Comparison of ENCODE assay signal across 8 cellular contexts in genomic region chr12:128818065-128819022, GRCh38. TPM values are rescaled to one million over a fixed set of nuclear protein-coding genes. Genes with fewer than 3 reads are reported as not detected.
DNase-seq lines count a peak whose midpoint lies in the region; ATAC-seq, FAIRE-seq and TF ChIP-seq lines count a peak whose summit lies in the region.

No MANE protein-coding gene starts in this region.

- no peak overlapping the region for H2BK5ac ChIP-seq in mesendoderm (ENCODE audit: low read length)

- no peak overlapping the region for H3K56ac ChIP-seq in mesendoderm (ENCODE audit: low read length)

- H3K36me3 ChIP-seq in GM12878 (ENCODE audit: control insufficient read depth in 2 of 2, insufficient read depth in 2 of 2, low read length in 1 of 2) (peaks cover 7 to 25% of the 10 kb centered on the region in 2 experiments), mesendoderm (ENCODE audit: control insufficient read depth, insufficient read depth, low read length) (peaks cover 6% of the 10 kb centered on the region)

- no peak for TF ChIP-seq RAD21 in GM12878 (IDR thresholded peaks at IDR 0.05; ENCODE audit: insufficient read depth, low read depth, low read length)

- no peaks in the 10 kb centered on the region for H4K20me1 ChIP-seq in GM12878 (ENCODE audit: control insufficient read depth, insufficient read depth)

- no peak for FAIRE-seq in GM12878 (lab: Jason Lieb, UNC)

- in situ Hi-C loops in GM12878 (cut with MboI): no loop called here

- H2BK15ac ChIP-seq in mesendoderm (replicated peaks; ENCODE audit: low read depth): no peak overlapping the region

- no peak overlapping the region for H3K23ac ChIP-seq in mesendoderm (ENCODE audit: low read length)

- TF ChIP-seq EP300 in GM12878 (IDR thresholded peaks at IDR 0.05; ENCODE audit: borderline replicate concordance in 1 of 2, control insufficient read depth in 1 of 2, low read depth in 2 of 2, low read length in 2 of 2): no peak

- peaks cover 100% of the 10 kb centered on the region for H3K79me2 ChIP-seq in GM12878 (ENCODE audit: control insufficient read depth, insufficient read depth, low read length)
- peaks cover 90% of the 10 kb centered on the region for H3K79me2 ChIP-seq in mesendoderm (ENCODE audit: control insufficient read depth, insufficient read depth, low read length)

- DNase-seq in AG20443 (ENCODE audit: low spot score): peak; percentile 73
- DNase-seq in GM12878 (ENCODE audit: low read depth, low spot score): no peak
- DNase-seq in mesendoderm: peak; percentile 64
- no peak for DNase-seq in NCI-H2107 treated with DMSO at 0.1 percent for 48 hours (lab: John Stamatoyannopoulos, UW; ENCODE audit: unreplicated experiment)
- no peak for DNase-seq in cortex of kidney (lab: John Stamatoyannopoulos, UW)

- RAD21 ChIA-PET in GM12878 (lab: Charles Lee; ENCODE audit: unreplicated experiment): interaction anchor here (0.9 to 4.6 kb wide), 12 partner anchors 7 to 36 kb away, joined by 3 to 127 read pairs (median 10); no protein-coding TSS in a partner anchor

- peaks cover 29% of the 10 kb centered on the region for H3K79me1 ChIP-seq in mesendoderm (ENCODE audit: low read length)

- no peaks in the 10 kb centered on the region for H3K27me3 ChIP-seq in GM12878 (replicated peaks in 1 of 2; ENCODE audit: control insufficient read depth in 2 of 2, insufficient read depth in 2 of 2, low read length in 1 of 2)
- no peaks in the 10 kb centered on the region for H3K27me3 ChIP-seq in mesendoderm (ENCODE audit: insufficient read depth, low read length, poor library complexity)

- ATAC-seq in GM19324 (IDR thresholded peaks at IDR 0.05; ENCODE audit: low FRiP score, unreplicated experiment) (peak; percentile 38), HG03378 (IDR thresholded peaks at IDR 0.05; ENCODE audit: unreplicated experiment) (peak; percentile 35), GM12878 (peak; percentile 29), esophagus mucosa (no peak)

- H3K18ac ChIP-seq in mesendoderm (ENCODE audit: low read length): no peak overlapping the region

- H3K4me3 ChIP-seq in GM12878 (peak overlapping the region; percentile 98; the same call in 1 of the 2 replicates), mesendoderm (ENCODE audit: low read length) (no peak overlapping the region)

- peak overlapping the region; percentile 93 for H3K4me2 ChIP-seq in GM12878 (ENCODE audit: control insufficient read depth, insufficient read depth)
- no peak overlapping the region for H3K4me2 ChIP-seq in mesendoderm (ENCODE audit: low read length)

- no peak overlapping the region for H2AK5ac ChIP-seq in mesendoderm (ENCODE audit: low read length)

- no peak overlapping the region for H4K5ac ChIP-seq in mesendoderm (ENCODE audit: low read length)

- no peak overlapping the region for H4K8ac ChIP-seq in mesendoderm (ENCODE audit: low read depth, low read length)

- no peak overlapping the region for H2AFZ ChIP-seq in GM12878 (ENCODE audit: control insufficient read depth, low read depth, low read length)

- peaks cover 61% of the 10 kb centered on the region for H3K4me1 ChIP-seq in GM12878 (ENCODE audit: control insufficient read depth, insufficient read depth, low read length)
- H3K4me1 ChIP-seq in mesendoderm (ENCODE audit: control insufficient read depth, low read depth, low read length): peaks cover 5% of the 10 kb centered on the region

- POLR2A ChIA-PET in GM12878 (lab: Charles Lee): interaction anchor here (0.7 to 4.6 kb wide), 14 partner anchors 7 to 148 kb away, joined by 3 to 144 read pairs (median 6); no protein-coding TSS in a partner anchor

- SMC1A ChIA-PET in GM12878 (lab: Charles Lee; ENCODE audit: uncharacterized antibody, unreplicated experiment): interaction anchor here (0.7 to 4.5 kb wide), 19 partner anchors 7 to 147 kb away, joined by 3 to 112 read pairs (median 4); no protein-coding TSS in a partner anchor

- H3K9me3 ChIP-seq in GM12878 (replicated peaks; ENCODE audit: control insufficient read depth, insufficient read depth, low read length): no peaks in the 10 kb centered on the region

- CTCF ChIA-PET in GM12878 (lab: Yijun Ruan, JAX): interaction anchor here (0.7 to 6.0 kb wide), 8 partner anchors 9 to 35 kb away, joined by 3 to 38 read pairs (median 6); no protein-coding TSS in a partner anchor

- BruUV-seq in GM12878 (replicated peaks; lab: Mats Ljungman, UMichigan): TSS peak; percentile 66

- H3K9ac ChIP-seq in GM12878 (ENCODE audit: control insufficient read depth, insufficient read depth, low read length) (peak overlapping the region; percentile 88), mesendoderm (ENCODE audit: low read length) (no peak overlapping the region)

- no peak overlapping the region for H3K4ac ChIP-seq in mesendoderm (ENCODE audit: low read depth, low read length)

- intact Hi-C loops in GM12878 (cut with micrococcal nuclease; ENCODE audit: unreplicated experiment): no loop called here

- TF ChIP-seq CTCF in GM12878 (IDR thresholded peaks at IDR 0.05 in 2 of 3, conservative IDR thresholded peaks at IDR 0.05 in 1 of 3; ENCODE audit: control insufficient read depth in 2 of 3, extremely low read depth in 1 of 3, insufficient read depth in 1 of 3, low read depth in 3 of 3, low read length in 3 of 3): no peak

- peak; percentile 65 for TF ChIP-seq POLR2A in GM12878 (IDR thresholded peaks at IDR 0.05; ENCODE audit: low read depth, low read length)

- WGBS in GM12878 (ENCODE audit: insufficient coverage, insufficient replicate concordance, low lambda C conversion rate, missing lambda C conversion rate): 11% methylated on average over 13 of the region's 13 CpGs
- WGBS in mesendoderm (ENCODE audit: extremely low coverage, insufficient coverage, low lambda C conversion rate): no CpG with 5 or more reads among the region's 13 CpGs

- no peak overlapping the region for H2BK120ac ChIP-seq in mesendoderm (ENCODE audit: low read depth, low read length)

- H3K27ac ChIP-seq in GM12878 (ENCODE audit: control insufficient read depth, insufficient read depth) (peak overlapping the region; percentile 94), mesendoderm (ENCODE audit: low read depth, low read length) (no peak overlapping the region)

TF ChIP-seq in GM12878, 131 proteins besides CTCF, POLR2A, EP300 and RAD21 (continues in another document):
- TF ChIP-seq NBN (IDR thresholded peaks at IDR 0.05) (no peak), BRCA1 (IDR thresholded peaks at IDR 0.05; ENCODE audit: low read depth, low read length) (no peak), SIN3A (IDR thresholded peaks at IDR 0.05; ENCODE audit: low read depth, low read length) (no peak), EGR1 (IDR thresholded peaks at IDR 0.05; ENCODE audit: borderline replicate concordance in 1 of 2, low read depth in 2 of 2, low read length in 2 of 2) (no peak)

RNA-seq across cellular contexts. Expression of gene SLC15A4, which starts 5.4 kb away (rescaled TPM):
- total RNA-seq in GM12878 (2013; cell fraction: nucleolus; rRNA removed): 830 and 863 TPM in 2 replicates
- total RNA-seq in GM12878 (2014; rRNA removed) (46.0 and 49.5 TPM in 2 replicates), GM12878 (2014; rRNA removed; fragmentation: Illumina TruSeq; extraction: Trizol) (36.8 and 37.5 TPM in 2 replicates), GM12878 (2021) (40.3 and 44.5 TPM in 2 replicates), esophagus mucosa (12.8 TPM)
- 45.1 TPM for polyA plus RNA-seq in GM12878 (2011; ENCODE audit: low read depth)
- polyA plus RNA-seq in GM12878 (2011; rRNA removed) (256 and 257 TPM in 2 replicates), GM12878 (2014; fragmentation: Illumina TruSeq; extraction: Trizol) (36.4 and 44.8 TPM in 2 replicates), GM12878 (2014; fragmentation: Nextera tagmentation; extraction: Ambion mirVana) (10 to 100 TPM; 17.6 to 24.7 TPM), GM12878 (2014; rRNA removed) (36.8 and 41.6 TPM in 2 replicates), GM12878 (2016; fragmentation: Nextera tagmentation; extraction: Ambion mirVana) (10 to 100 TPM; 12.7 to 15.1 TPM)
- 161 and 187 TPM in 2 replicates for polyA plus RNA-seq in GM12878 (2011; cell fraction: cytosol; rRNA removed)
- polyA plus RNA-seq in GM12878 (2011; cell fraction: nucleus; rRNA removed): 216 and 284 TPM in 2 replicates
- 58.1 and 84.6 TPM in 2 replicates for polyA plus RNA-seq in GM12878 (2012)
- polyA minus RNA-seq in GM12878 (2011; rRNA and poly(A)+ RNA removed): 315 and 350 TPM in 2 replicates
- polyA minus RNA-seq in GM12878 (2011; cell fraction: cytosol; rRNA and poly(A)+ RNA removed): 107 and 115 TPM in 2 replicates
- 222 and 331 TPM in 2 replicates for polyA minus RNA-seq in GM12878 (2011; cell fraction: nucleus; rRNA and poly(A)+ RNA removed)
- 15.5 TPM for polyA plus RNA-seq in mesendoderm (2013, experiment 1 of 2)
- 15.1 TPM for polyA plus RNA-seq in mesendoderm (2013, experiment 2 of 2)

RNA-seq across cellular contexts. Expression of gene GLT1D1, which starts 34.9 kb away (rescaled TPM):
- total RNA-seq in GM12878 (2013; cell fraction: nucleolus; rRNA removed): 21.7 and 24.4 TPM in 2 replicates
- 2.4 and 2.5 TPM in 2 replicates for total RNA-seq in GM12878 (2014; rRNA removed)
- 2.6 and 3.0 TPM in 2 replicates for total RNA-seq in GM12878 (2014; rRNA removed; fragmentation: Illumina TruSeq; extraction: Trizol)
- 4.1 and 4.2 TPM in 2 replicates for total RNA-seq in GM12878 (2021)
- 2.3 TPM for polyA plus RNA-seq in GM12878 (2011; ENCODE audit: low read depth)
- polyA plus RNA-seq in GM12878 (2011; rRNA removed): 62.8 and 71.4 TPM in 2 replicates
- 59.7 and 62.9 TPM in 2 replicates for polyA plus RNA-seq in GM12878 (2011; cell fraction: cytosol; rRNA removed)
- polyA plus RNA-seq in GM12878 (2011; cell fraction: nucleus; rRNA removed): 37.7 and 42.3 TPM in 2 replicates
- 5.0 and 5.5 TPM in 2 replicates for polyA plus RNA-seq in GM12878 (2012)
- 3.2 and 3.7 TPM in 2 replicates for polyA plus RNA-seq in GM12878 (2014; fragmentation: Illumina TruSeq; extraction: Trizol)
- under 1 TPM; 0.42 to 0.53 TPM for polyA plus RNA-seq in GM12878 (2014; fragmentation: Nextera tagmentation; extraction: Ambion mirVana)
- 3.0 TPM in 2 replicates for polyA plus RNA-seq in GM12878 (2014; rRNA removed)
- 1 to 10 TPM; 1.7 to 3.8 TPM for polyA plus RNA-seq in GM12878 (2016; fragmentation: Nextera tagmentation; extraction: Ambion mirVana)
- 61.7 and 63.7 TPM in 2 replicates for polyA minus RNA-seq in GM12878 (2011; rRNA and poly(A)+ RNA removed)
- polyA minus RNA-seq in GM12878 (2011; cell fraction: cytosol; rRNA and poly(A)+ RNA removed): 23.4 and 23.9 TPM in 2 replicates
- 12.7 and 17.6 TPM in 2 replicates for polyA minus RNA-seq in GM12878 (2011; cell fraction: nucleus; rRNA and poly(A)+ RNA removed)
- polyA plus RNA-seq in mesendoderm (2013, experiment 1 of 2): 4.1 TPM
- 4.2 TPM for polyA plus RNA-seq in mesendoderm (2013, experiment 2 of 2)
- 0.64 TPM for total RNA-seq in esophagus mucosa

Comparison
In these comparisons a context has a peak if more than half of its experiments do, and no peak if none do; other contexts are left out.
1. DNase-seq: peak in AG20443 (single experiment) and mesendoderm (single experiment); none in GM12878 (single experiment), NCI-H2107 treated with DMSO at 0.1 percent for 48 hours (single experiment) and cortex of kidney (single experiment).